ENCODE assay signal across 8 cellular contexts in the genomic region with DNA sequence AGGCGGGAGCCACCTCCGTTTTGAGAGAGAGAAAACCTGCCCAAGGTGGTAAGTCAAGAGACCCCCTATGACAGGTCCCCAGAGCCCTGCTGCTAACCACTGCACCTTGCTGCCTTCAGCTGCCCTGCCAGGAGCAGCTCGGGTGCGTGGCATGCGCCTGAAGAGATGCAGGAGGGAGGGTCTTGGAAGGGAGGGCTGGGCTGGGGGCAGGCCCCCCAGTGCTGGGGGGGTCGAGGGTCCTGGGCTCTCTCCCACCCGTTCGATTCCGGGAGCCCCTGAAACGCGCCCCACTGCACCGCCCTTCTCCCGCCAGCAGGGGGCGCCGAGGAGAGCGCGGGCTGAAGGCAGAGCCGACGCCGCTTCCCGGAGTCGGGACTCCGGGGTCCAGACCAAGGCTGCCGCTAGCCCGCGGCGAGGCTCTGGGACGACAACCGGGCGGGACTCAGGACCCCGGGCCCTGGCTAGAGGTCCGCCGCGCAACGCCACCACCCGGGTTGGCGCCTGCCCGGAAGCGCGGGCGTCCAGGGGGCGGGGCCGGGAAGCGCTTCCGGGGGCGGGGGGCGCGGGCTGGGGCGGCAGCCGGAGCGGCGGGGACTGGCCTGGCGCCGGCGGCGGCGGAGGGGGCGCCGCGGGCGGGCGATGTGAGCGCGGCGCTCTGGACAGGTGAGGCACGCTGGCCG. TPM values are rescaled to one million over a fixed set of nuclear protein-coding genes. Genes with fewer than 3 reads are reported as not detected.
A peak's percentile ranks its signal among the peaks of the same experiment; 100 is the strongest.
DNase-seq lines count a peak whose midpoint lies in the region; ATAC-seq and TF ChIP-seq lines count a peak whose summit lies in the region.

ZBTB34 (plus strand) TSS at position 563 of the 680 bp plus-strand sequence. CDS start 18,761 bp downstream, outside the sequence.

- H3K9me3 ChIP-seq in right atrium auricular region = no peaks in the 10 kb centered on the region
- no peaks in the 10 kb centered on the region for H3K9me3 ChIP-seq in aorta (ENCODE audit: control insufficient read depth, low read length)

- peak within 1 kb of the TSS; percentile 78 to 89 for H3K27ac Mint-ChIP-seq in T-cell

- H3K4me1 ChIP-seq in right atrium auricular region (peaks cover 0 to 28% of the 10 kb centered on the region in 2 donors), aorta (ENCODE audit: control insufficient read depth in 1 of 2, insufficient read depth in 2 of 2, low read length in 2 of 2) (peaks cover 2 to 11% of the 10 kb centered on the region in 2 donors)

- POLR2A ChIA-PET in T-cell (lab: Charles Lee) = interaction anchor here in 1 of 2 donors (0.6 kb wide), 1 partner anchor 288 kb away, joined by 6 read pairs; no protein-coding TSS in a partner anchor

- TF ChIP-seq CTCF in right atrium auricular region (IDR thresholded peaks at IDR 0.05) (peak; percentile 100), retinal pigment epithelial cell (conservative IDR thresholded peaks at IDR 0.05; ENCODE audit: low read depth, low read length) (peak; percentile 96)

- intact Hi-C loops in aorta (cut with DNase I) = no loop called here

- peak within 1 kb of the TSS; percentile 95 to 96 for H3K4me3 ChIP-seq in right atrium auricular region
- peak within 1 kb of the TSS; percentile 74 for H3K4me3 ChIP-seq in retinal pigment epithelial cell (ENCODE audit: low read length)
- H3K4me3 ChIP-seq in aorta (ENCODE audit: low read length in 2 of 2) = peak within 1 kb of the TSS; percentile 71 to 95

- ATAC-seq in GM21529 (IDR thresholded peaks at IDR 0.05; ENCODE audit: unreplicated experiment) (peak; percentile 73), T-cell (replicated peaks in 1 of 4) (peak; percentile 81 to 86 (median 83)), aorta (ENCODE audit: low FRiP score) (peak; percentile 87)

- DNase-seq in ELR (ENCODE audit: low read depth) (peak; percentile 62), KBM-7 (peak; percentile 79), T-cell (peak; percentile 23 to 82 (median 66)), right atrium auricular region (ENCODE audit: low spot score) (no peak), retinal pigment epithelial cell (ENCODE audit: low read depth) (no peak), aorta (peak; percentile 72 to 88)

- H3K36me3 ChIP-seq in right atrium auricular region = no peaks in the 10 kb centered on the region
- no peaks in the 10 kb centered on the region for H3K36me3 ChIP-seq in aorta (ENCODE audit: control insufficient read depth in 1 of 2, insufficient read depth in 2 of 2, low read length in 1 of 2)

- peaks cover 4 to 17% of the 10 kb centered on the region in 2 donors for H3K27me3 Mint-ChIP-seq in T-cell

- WGBS in adipose tissue, 3 donors = 0 to 1% (median 1%) methylated on average over 51 to 58 of the region's 67 CpGs
- WGBS in aorta, 2 donors = 1 to 2% methylated on average over 51 to 67 of the region's 67 CpGs

- H3K9me3 Mint-ChIP-seq in T-cell = no peaks in the 10 kb centered on the region

- in situ Hi-C loops in KBM-7 (cut with MboI; ENCODE audit: low pct_unique_long_range_greater_than_20kb, low sequenced_read_pairs) = no loop called here

- H3K4me3 Mint-ChIP-seq in T-cell = peak within 1 kb of the TSS; percentile 76 to 84 (median 79)

- CTCF ChIA-PET in T-cell (lab: Charles Lee) = interaction anchor here (0.6 to 2.1 kb wide), 5 partner anchors 10 to 632 kb away, joined by 4 to 8 read pairs (median 4); no protein-coding TSS in a partner anchor

- H3K27ac ChIP-seq in adipose tissue (ENCODE audit: low read depth, low read length) (peak within 1 kb of the TSS; percentile 85), right atrium auricular region (peak within 1 kb of the TSS; percentile 93 to 98), aorta (ENCODE audit: low read depth in 1 of 2, low read length in 2 of 2) (peak within 1 kb of the TSS in 1 of 2 donors; percentile 58)

- H3K27me3 ChIP-seq in right atrium auricular region (no peaks in the 10 kb centered on the region), aorta (ENCODE audit: control insufficient read depth in 1 of 2, insufficient read depth in 2 of 2, low read length in 1 of 2) (no peaks in the 10 kb centered on the region)

- H3K4me1 Mint-ChIP-seq in T-cell = peaks cover 23 to 40% (median 36%) of the 10 kb centered on the region in 3 donors

- H3K36me3 Mint-ChIP-seq in T-cell = peaks cover 6% of the 10 kb centered on the region

RNA-seq across cellular contexts. Expression of gene ZBTB34, which starts in this region (rescaled TPM):
- 1 to 10 TPM; 5.4 to 8.7 (median 7.9) TPM for total RNA-seq in T-cell
- 1 to 10 TPM; 1.5 to 2.9 (median 2.8) TPM for polyA plus RNA-seq in adipose tissue
- 1 to 10 TPM; 3.5 to 6.2 TPM for total RNA-seq in right atrium auricular region
- total RNA-seq in aorta = 10 to 100 TPM; 10.5 to 12.4 TPM
- polyA plus RNA-seq in aorta = 1 to 10 TPM; 2.1 to 2.3 TPM

Comparison
In these comparisons a context has a peak if more than half of its experiments do, and no peak if none do; other contexts are left out.
1. DNase-seq: peak in ELR (single experiment), KBM-7 (single experiment), T-cell (34 of 34) and aorta (2 of 2); none in right atrium auricular region (single experiment) and retinal pigment epithelial cell (single experiment).
2. Peak in every context shown above with its lines, with median percentiles within 50 percentile points of each other: ATAC-seq and H3K4me3 ChIP-seq.